In genomic region chr9:124694394-124695279, GRCh38 we compare ENCODE assay signal across 22 cellular contexts.
A peak's percentile ranks its signal among the peaks of the same experiment; 100 is the strongest.
DNase-seq lines count a peak whose midpoint lies in the region; ATAC-seq, FAIRE-seq and TF ChIP-seq lines count a peak whose summit lies in the region.
"Had no signal": no experiment of that assay in that cellular context is flagged by ENCODE, and none has a peak within 500 bp of the region (broad histone marks: within the 10 kb centered on the region; RNA-seq: fewer than 3 reads in every experiment).

No MANE protein-coding gene starts in this region.

- H3K9ac ChIP-seq in GM23248 (no peak overlapping the region), K562 (ENCODE audit: insufficient read depth in 1 of 2, low read depth in 2 of 2, low read length in 2 of 2) (no peak overlapping the region)
- H3K9ac ChIP-seq: BLaER1 had no signal

- H3K9me2 ChIP-seq in GM23248 (ENCODE audit: insufficient read depth), result no peaks in the 10 kb centered on the region

- H3K27me3 Mint-ChIP-seq in osteocyte (ENCODE audit: unreplicated experiment), result no peaks in the 10 kb centered on the region

- POLR2A ChIA-PET in K562 (lab: Yijun Ruan, JAX), result interaction anchor here (0.9 to 1.0 kb wide), 2 partner anchors 18 to 36 kb away, joined by 3 read pairs; no protein-coding TSS in a partner anchor

- H3K4me2 ChIP-seq in GM23248 (ENCODE audit: unreplicated experiment) (no peak overlapping the region), K562 (ENCODE audit: insufficient read depth, low read length) (no peak overlapping the region)
- H3K4me2 ChIP-seq: BLaER1 had no signal

- peak overlapping the region; percentile 85 for H3K27ac ChIP-seq in GM23248
- no peak overlapping the region for H3K27ac ChIP-seq in K562 (ENCODE audit: extremely low read depth, low read depth, low read length)
- no peak overlapping the region for H3K27ac ChIP-seq in caudate nucleus (ENCODE audit: low read depth, low read length)
- no peak overlapping the region for H3K27ac ChIP-seq in esophagus squamous epithelium
- H3K27ac ChIP-seq: ascending aorta, BLaER1, transverse colon had no signal

- TF ChIP-seq EP300 in K562 (IDR thresholded peaks at IDR 0.05; ENCODE audit: low read length), result no peak

- no TSS peak for BruUV-seq in K562 (replicated peaks; lab: Mats Ljungman, UMichigan)

- WGBS in GM23248 (ENCODE audit: low coverage in 1 of 2, low lambda C conversion rate in 2 of 2, missing lambda C conversion rate in 2 of 2), 2 experiments, result 97% methylated on average over 4 of the region's 4 CpGs
- 61% methylated on average over 4 of the region's 4 CpGs for WGBS in K562 (ENCODE audit: insufficient coverage, low coverage, missing lambda C conversion rate)
- WGBS in esophagus squamous epithelium, 2 donors, result 76 to 81% methylated on average over 4 of the region's 4 CpGs

- peaks cover 78% of the 10 kb centered on the region for H3K4me1 Mint-ChIP-seq in osteocyte (ENCODE audit: unreplicated experiment)
- H3K4me1 Mint-ChIP-seq: activated CD4-positive, alpha-beta T cell treated with anti-CD3 and anti-CD28 coated beads, Interleukin-2, amount 10 ng/mL, durations not matched to agents 24 days and 14 days; stimulated activated effector memory CD8-positive, alpha-beta T cell treated with anti-CD3 and anti-CD28 coated beads, Interleukin-12 subunit alpha, Interleukin-12 subunit beta, amount 100 ng/mL, for 72 hours had no signal

- no peak for FAIRE-seq in K562 (lab: Jason Lieb, UNC)
- FAIRE-seq: endothelial cell of umbilical vein had no signal

- H3K4me3 ChIP-seq in GM23248 (no peak overlapping the region), K562 (no peak overlapping the region), esophagus squamous epithelium (no peak overlapping the region)
- H3K4me3 ChIP-seq: ascending aorta, BLaER1, transverse colon had no signal

- H3K27me3 ChIP-seq in GM23248 (replicated peaks; ENCODE audit: insufficient read depth), result no peaks in the 10 kb centered on the region
- H3K27me3 ChIP-seq in K562 (ENCODE audit: control insufficient read depth in 2 of 2, insufficient read depth in 2 of 2, low read length in 2 of 2), result no peaks in the 10 kb centered on the region
- no peaks in the 10 kb centered on the region for H3K27me3 ChIP-seq in esophagus squamous epithelium
- H3K27me3 ChIP-seq: ascending aorta, BLaER1, foreskin keratinocyte, transverse colon had no signal

- peaks cover 51% of the 10 kb centered on the region for H3F3A ChIP-seq in GM23248 (ENCODE audit: insufficient read depth)

- peak overlapping the region; percentile 63 for H3K4me3 Mint-ChIP-seq in osteocyte (ENCODE audit: unreplicated experiment)
- H3K4me3 Mint-ChIP-seq: activated CD4-positive, alpha-beta T cell treated with anti-CD3 and anti-CD28 coated beads, Interleukin-2, amount 10 ng/mL, durations not matched to agents 24 days and 14 days; stimulated activated effector memory CD8-positive, alpha-beta T cell treated with anti-CD3 and anti-CD28 coated beads, Interleukin-12 subunit alpha, Interleukin-12 subunit beta, amount 100 ng/mL, for 72 hours had no signal

- DNase-seq in GM23248 (no peak), HuH-7.5 (ENCODE audit: low spot score) (peak; percentile 27), K562 (ENCODE audit: extremely low read depth in 1 of 4, low spot score in 3 of 4) (no peak), osteocyte (ENCODE audit: extremely low spot score, unreplicated experiment) (no peak), caudate nucleus (lab: John Stamatoyannopoulos, UW) (no peak), esophagus squamous epithelium (lab: John Stamatoyannopoulos, UW) (no peak), hypothalamus (lab: John Stamatoyannopoulos, UW) (no peak), middle frontal gyrus (ENCODE audit: extremely low spot score, low spot score) (no peak)
- DNase-seq: activated CD4-positive, alpha-beta T cell treated with anti-CD3 and anti-CD28 coated beads, Interleukin-2, amount 10 ng/mL, durations not matched to agents 24 days and 14 days; activated CD8-positive, alpha-beta memory T cell treated with anti-CD3 and anti-CD28 coated beads, Interleukin-2, amount 50 U/mL, for 48 hours; activated gamma-delta T cell treated with Interleukin-2 at 50 U/mL for 16 hours; cortex of kidney; MM.1S; NCI-H1694 treated with DMSO at 0.1 percent for 48 hours; NCI-H526 treated with DMSO at 0.1 percent for 48 hours; PC-3; transverse colon had no signal

- H3K9me1 ChIP-seq in K562 (ENCODE audit: control insufficient read depth, insufficient read depth, low read length), result no peaks in the 10 kb centered on the region

- peaks cover 46% of the 10 kb centered on the region for H3K4me1 ChIP-seq in GM23248 (ENCODE audit: insufficient read depth)
- peaks cover 7 to 14% of the 10 kb centered on the region in 2 experiments; a peak in 4 of 5 replicates for H3K4me1 ChIP-seq in K562 (replicated peaks in 1 of 2; ENCODE audit: control insufficient read depth in 2 of 2, insufficient read depth in 2 of 2, low read length in 2 of 2)
- no peaks in the 10 kb centered on the region for H3K4me1 ChIP-seq in esophagus squamous epithelium
- H3K4me1 ChIP-seq: ascending aorta, transverse colon had no signal

- H4K20me1 ChIP-seq in GM23248 (ENCODE audit: insufficient read depth) (no peaks in the 10 kb centered on the region), K562 (replicated peaks; ENCODE audit: control insufficient read depth, insufficient read depth, low read length) (no peaks in the 10 kb centered on the region; the same call in 1 of the 2 replicates)

- CTCF ChIA-PET in K562 (lab: Yijun Ruan, JAX; ENCODE audit: low intra/inter-chr PET ratio), result interaction anchor here (0.7 kb wide), 1 partner anchor 449 kb away, joined by 3 read pairs; no protein-coding TSS in a partner anchor

- TF ChIP-seq CTCF in K562 (IDR thresholded peaks at IDR 0.05 in 2 of 3, conservative IDR thresholded peaks at IDR 0.05 in 1 of 3; ENCODE audit: insufficient read depth in 2 of 3, low read depth in 1 of 3, low read length in 3 of 3) (no peak), osteocyte (IDR thresholded peaks at IDR 0.05) (no peak), esophagus squamous epithelium (IDR thresholded peaks at IDR 0.05) (no peak)

- no peaks in the 10 kb centered on the region for H3K9me3 ChIP-seq in GM23248 (ENCODE audit: low read depth)
- no peaks in the 10 kb centered on the region for H3K9me3 ChIP-seq in K562 (replicated peaks; ENCODE audit: control insufficient read depth, insufficient read depth, low read depth, low read length)
- H3K9me3 ChIP-seq in esophagus squamous epithelium, result no peaks in the 10 kb centered on the region
- H3K9me3 ChIP-seq: ascending aorta, BLaER1, transverse colon had no signal

- H3K36me3 ChIP-seq in GM23248 (ENCODE audit: low read depth), result no peaks in the 10 kb centered on the region
- H3K36me3 ChIP-seq in K562 (ENCODE audit: control insufficient read depth, insufficient read depth, low read length), result no peaks in the 10 kb centered on the region; the same call in 2 of the 3 replicates
- H3K36me3 ChIP-seq in esophagus squamous epithelium, result no peaks in the 10 kb centered on the region
- H3K36me3 ChIP-seq: ascending aorta, transverse colon had no signal

- TF ChIP-seq POLR2A in K562 (conservative IDR thresholded peaks at IDR 0.05) (no peak), esophagus squamous epithelium (IDR thresholded peaks at IDR 0.05) (no peak)

- no peak for ATAC-seq in K562
- ATAC-seq: foreskin keratinocyte; PC-3; stimulated activated effector memory CD8-positive, alpha-beta T cell treated with anti-CD3 and anti-CD28 coated beads, Interleukin-12 subunit alpha, Interleukin-12 subunit beta, amount 100 ng/mL, for 72 hours had no signal

- no peaks in the 10 kb centered on the region for H3K79me2 ChIP-seq in GM23248 (ENCODE audit: insufficient read depth)
- peaks cover 10% of the 10 kb centered on the region; the same call in 2 of the 3 replicates for H3K79me2 ChIP-seq in K562 (ENCODE audit: control insufficient read depth, insufficient read depth, low read length)

- no peaks in the 10 kb centered on the region for H3K9me3 Mint-ChIP-seq in osteocyte (ENCODE audit: unreplicated experiment)
- H3K9me3 Mint-ChIP-seq: activated CD4-positive, alpha-beta T cell treated with anti-CD3 and anti-CD28 coated beads, Interleukin-2, amount 10 ng/mL, durations not matched to agents 24 days and 14 days; stimulated activated effector memory CD8-positive, alpha-beta T cell treated with anti-CD3 and anti-CD28 coated beads, Interleukin-12 subunit alpha, Interleukin-12 subunit beta, amount 100 ng/mL, for 72 hours had no signal

- no peak overlapping the region for H2AFZ ChIP-seq in GM23248
- H2AFZ ChIP-seq in K562 (ENCODE audit: low read depth, low read length), result no peak overlapping the region

- no peak for TF ChIP-seq RAD21 in K562 (CRISPR knock-in tag; conservative IDR thresholded peaks at IDR 0.05 in 1 of 2, IDR thresholded peaks at IDR 0.05 in 1 of 2)

- peaks cover 20% of the 10 kb centered on the region for H3K36me3 Mint-ChIP-seq in osteocyte (ENCODE audit: unreplicated experiment)
- H3K36me3 Mint-ChIP-seq: stimulated activated effector memory CD8-positive, alpha-beta T cell treated with anti-CD3 and anti-CD28 coated beads, Interleukin-12 subunit alpha, Interleukin-12 subunit beta, amount 100 ng/mL, for 72 hours had no signal

- in situ Hi-C loops in GM23248 (cut with MboI) (no loop called here), K562 (cut with MboI) (no loop called here)

- H3K27ac Mint-ChIP-seq in osteocyte (ENCODE audit: unreplicated experiment), result peak overlapping the region; percentile 98
- H3K27ac Mint-ChIP-seq: activated CD4-positive, alpha-beta T cell treated with anti-CD3 and anti-CD28 coated beads, Interleukin-2, amount 10 ng/mL, durations not matched to agents 24 days and 14 days; stimulated activated effector memory CD8-positive, alpha-beta T cell treated with anti-CD3 and anti-CD28 coated beads, Interleukin-12 subunit alpha, Interleukin-12 subunit beta, amount 100 ng/mL, for 72 hours had no signal

- intact Hi-C loops in K562 (cut with micrococcal nuclease), result no loop called here
- intact Hi-C loops in esophagus squamous epithelium (cut with DNase I), result no loop called here

TF ChIP-seq in K562, 482 proteins besides CTCF, POLR2A, EP300 and RAD21:
- TF ChIP-seq ZNF740 (CRISPR knock-in tag; IDR thresholded peaks at IDR 0.05), result no peak
- TF ChIP-seq ZNF740 (tag; IDR thresholded peaks at IDR 0.05), result no peak
- no peak for TF ChIP-seq CEBPG (CRISPR knock-in tag; IDR thresholded peaks at IDR 0.05)
- peak; percentile 39 to 55; a peak in 2 of 4 replicates for TF ChIP-seq CEBPG (tag; conservative IDR thresholded peaks at IDR 0.05 in 1 of 2, IDR thresholded peaks at IDR 0.05 in 1 of 2)
